ENCODE assay signal across 9 cellular contexts in the genomic region with DNA sequence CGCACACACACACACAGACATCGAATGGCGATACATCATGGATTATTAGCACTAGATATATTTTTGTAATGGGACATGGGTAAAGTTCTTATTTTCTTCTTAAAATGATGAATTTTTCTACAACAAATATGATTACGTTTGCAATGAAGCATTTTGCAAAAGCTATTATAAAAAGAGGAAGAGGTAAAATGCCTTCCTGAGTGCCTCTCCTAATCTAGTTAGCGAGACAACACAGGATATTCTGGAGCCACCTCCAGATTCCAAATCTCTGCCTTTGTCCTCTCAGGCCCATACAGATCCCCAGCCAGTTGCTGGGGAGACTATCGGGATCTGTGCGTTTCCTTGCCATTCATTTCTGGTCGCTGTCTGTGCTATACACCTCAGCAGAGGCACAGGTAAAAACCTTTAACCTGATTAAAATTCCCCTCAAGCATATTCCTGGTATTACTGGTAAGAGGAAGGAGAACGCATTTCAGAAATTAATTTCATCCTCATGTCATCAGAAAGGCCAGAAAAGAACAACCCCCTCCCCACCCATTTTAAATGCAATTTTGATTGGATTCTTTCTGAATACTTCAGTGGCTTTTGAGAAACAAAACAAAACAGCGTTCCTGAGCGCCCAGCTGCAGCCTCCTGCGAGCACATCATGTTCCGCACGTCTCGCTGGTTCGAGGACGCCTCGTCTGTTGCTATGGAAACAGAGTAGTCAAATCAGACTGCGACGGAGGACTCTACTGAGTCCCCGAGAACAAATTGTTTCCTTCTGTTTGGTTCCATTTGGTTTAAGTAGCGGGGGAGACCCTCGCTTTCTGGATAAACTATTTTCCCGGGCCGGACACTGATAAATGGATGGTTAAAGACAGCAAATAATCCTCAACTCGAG.
A peak's percentile ranks its signal among the peaks of the same experiment; 100 is the strongest.
DNase-seq lines count a peak whose midpoint lies in the region; ATAC-seq, FAIRE-seq and TF ChIP-seq lines count a peak whose summit lies in the region.
"Had no signal": no experiment of that assay in that cellular context is flagged by ENCODE, and none has a peak within 500 bp of the region (broad histone marks: within the 10 kb centered on the region; RNA-seq: fewer than 3 reads in every experiment).

No MANE protein-coding gene starts in this region.

- POLR2A ChIA-PET in GM12878 (lab: Charles Lee), result no interaction called here

- H3K9me3 ChIP-seq in GM12878 (replicated peaks; ENCODE audit: control insufficient read depth, insufficient read depth, low read length), result no peaks in the 10 kb centered on the region
- H3K9me3 ChIP-seq in skeletal muscle tissue (ENCODE audit: control insufficient read depth in 3 of 3, low read length in 3 of 3), result no peaks in the 10 kb centered on the region

- no peak for TF ChIP-seq RAD21 in GM12878 (IDR thresholded peaks at IDR 0.05; ENCODE audit: insufficient read depth, low read depth, low read length)

- TF ChIP-seq EP300 in GM12878 (IDR thresholded peaks at IDR 0.05; ENCODE audit: borderline replicate concordance in 1 of 2, control insufficient read depth in 1 of 2, low read depth in 2 of 2, low read length in 2 of 2), result no peak

- H3K4me3 ChIP-seq in GM12878 (peak overlapping the region; percentile 48), skeletal muscle tissue (ENCODE audit: low read length in 3 of 3) (peak overlapping the region in 2 of 3 donors; percentile 26 to 41)

- in situ Hi-C loops in GM12878 (cut with MboI), result loop anchor here (25.0 kb wide), 1 partner anchor 659 kb away; a partner anchor contains a TSS

- SMC1A ChIA-PET in GM12878 (lab: Charles Lee; ENCODE audit: uncharacterized antibody, unreplicated experiment), result interaction anchor here (0.6 to 2.1 kb wide), 6 partner anchors 9 to 135 kb away, joined by 3 to 11 read pairs (median 4); no protein-coding TSS in a partner anchor

- intact Hi-C loops in GM12878 (cut with micrococcal nuclease; ENCODE audit: unreplicated experiment), result no loop called here

- 17% methylated on average over 26 of the region's 26 CpGs for WGBS in GM12878 (ENCODE audit: insufficient coverage, insufficient replicate concordance, low lambda C conversion rate, missing lambda C conversion rate)

- no peak for TF ChIP-seq CTCF in GM12878 (IDR thresholded peaks at IDR 0.05 in 2 of 3, conservative IDR thresholded peaks at IDR 0.05 in 1 of 3; ENCODE audit: control insufficient read depth in 2 of 3, extremely low read depth in 1 of 3, insufficient read depth in 1 of 3, low read depth in 3 of 3, low read length in 3 of 3)

- H3K36me3 ChIP-seq in GM12878 (ENCODE audit: control insufficient read depth in 2 of 2, insufficient read depth in 2 of 2, low read length in 1 of 2) (no peaks in the 10 kb centered on the region), skeletal muscle tissue (ENCODE audit: control insufficient read depth in 3 of 3, insufficient read depth in 3 of 3, low read length in 3 of 3) (no peaks in the 10 kb centered on the region)

- no TSS peak for BruUV-seq in GM12878 (replicated peaks; lab: Mats Ljungman, UMichigan)

- ATAC-seq in GM21528 (IDR thresholded peaks at IDR 0.05; ENCODE audit: low FRiP score, unreplicated experiment) (peak; percentile 94), GM12878 (peak; percentile 82)

- CTCF ChIA-PET in GM12878 (lab: Yijun Ruan, JAX), result interaction anchor here (1.8 to 5.5 kb wide), 2 partner anchors 10 to 23 kb away, joined by 5 to 30 read pairs; no protein-coding TSS in a partner anchor

- RAD21 ChIA-PET in GM12878 (lab: Charles Lee; ENCODE audit: unreplicated experiment), result interaction anchor here (0.6 to 2.2 kb wide), 3 partner anchors 14 to 291 kb away, joined by 3 to 8 read pairs (median 6); a partner anchor contains a TSS

- DNase-seq in ELF-1 (ENCODE audit: low read depth, low spot score) (peak; percentile 72), NCI-H1436 (lab: John Stamatoyannopoulos, UW) (peak; percentile 87), GM12878 (ENCODE audit: low read depth, low spot score) (no peak), inferior parietal cortex (ENCODE audit: extremely low spot score) (peak; percentile 75), NCI-H1048 (lab: John Stamatoyannopoulos, UW) (no peak), COR-L47 (lab: John Stamatoyannopoulos, UW) (no peak)

- peaks cover 4% of the 10 kb centered on the region; the same call in 1 of the 2 replicates for H3K4me1 ChIP-seq in GM12878 (ENCODE audit: control insufficient read depth, insufficient read depth, low read length)
- H3K4me1 ChIP-seq in skeletal muscle tissue (ENCODE audit: control insufficient read depth in 3 of 3, insufficient read depth in 3 of 3, low read length in 3 of 3), result no peaks in the 10 kb centered on the region

- H4K20me1 ChIP-seq in GM12878 (ENCODE audit: control insufficient read depth, insufficient read depth), result no peaks in the 10 kb centered on the region

- H3K9ac ChIP-seq in GM12878 (ENCODE audit: control insufficient read depth, insufficient read depth, low read length) (no peak overlapping the region), skeletal muscle tissue (ENCODE audit: low read depth in 1 of 3, low read length in 3 of 3) (no peak overlapping the region)
- H3K9ac ChIP-seq: KMS-11 had no signal

- peak overlapping the region; percentile 79 for H2AFZ ChIP-seq in GM12878 (ENCODE audit: control insufficient read depth, low read depth, low read length)

- H3K79me2 ChIP-seq in GM12878 (ENCODE audit: control insufficient read depth, insufficient read depth, low read length), result no peaks in the 10 kb centered on the region

- TF ChIP-seq POLR2A in GM12878 (IDR thresholded peaks at IDR 0.05; ENCODE audit: low read depth, low read length), result no peak

- H3K27ac ChIP-seq in GM12878 (ENCODE audit: control insufficient read depth, insufficient read depth) (no peak overlapping the region), skeletal muscle tissue (ENCODE audit: low read depth, low read length) (no peak overlapping the region)
- H3K27ac ChIP-seq: KMS-11 had no signal

- H3K4me2 ChIP-seq in GM12878 (ENCODE audit: control insufficient read depth, insufficient read depth), result peak overlapping the region; percentile 73
- H3K4me2 ChIP-seq: KMS-11 had no signal

- FAIRE-seq in GM12878 (lab: Jason Lieb, UNC), result no peak

- H3K27me3 ChIP-seq in GM12878 (replicated peaks in 1 of 2; ENCODE audit: control insufficient read depth in 2 of 2, insufficient read depth in 2 of 2, low read length in 1 of 2) (no peaks in the 10 kb centered on the region), skeletal muscle tissue (ENCODE audit: control insufficient read depth in 3 of 3, insufficient read depth in 3 of 3, low read length in 3 of 3) (peaks cover 15 to 16% (median 15%) of the 10 kb centered on the region in 3 donors)

TF ChIP-seq in GM12878, 131 proteins besides CTCF, POLR2A, EP300 and RAD21 (continues in another document):
- TF ChIP-seq BMI1 (IDR thresholded peaks at IDR 0.05; ENCODE audit: borderline replicate concordance) (peak; percentile 97), HCFC1 (IDR thresholded peaks at IDR 0.05; ENCODE audit: low read length) (no peak), MXI1 (IDR thresholded peaks at IDR 0.05; ENCODE audit: low read depth, low read length) (peak; percentile 95), BRCA1 (IDR thresholded peaks at IDR 0.05; ENCODE audit: low read depth, low read length) (no peak), MEF2B (IDR thresholded peaks at IDR 0.05; ENCODE audit: partially characterized antibody, poor library complexity, severe bottlenecking) (no peak), YY1 (IDR thresholded peaks at IDR 0.05; ENCODE audit: low read depth, low read length) (no peak), ETV6 (conservative IDR thresholded peaks at IDR 0.05 in 1 of 2, IDR thresholded peaks at IDR 0.05 in 1 of 2; ENCODE audit: borderline replicate concordance in 1 of 2, low read depth in 1 of 2) (no peak), NFIC (IDR thresholded peaks at IDR 0.05; ENCODE audit: low read depth, low read length) (no peak), CHD1 (IDR thresholded peaks at IDR 0.05; ENCODE audit: low read depth, low read length) (no peak)
- TF ChIP-seq, protein P1, sequence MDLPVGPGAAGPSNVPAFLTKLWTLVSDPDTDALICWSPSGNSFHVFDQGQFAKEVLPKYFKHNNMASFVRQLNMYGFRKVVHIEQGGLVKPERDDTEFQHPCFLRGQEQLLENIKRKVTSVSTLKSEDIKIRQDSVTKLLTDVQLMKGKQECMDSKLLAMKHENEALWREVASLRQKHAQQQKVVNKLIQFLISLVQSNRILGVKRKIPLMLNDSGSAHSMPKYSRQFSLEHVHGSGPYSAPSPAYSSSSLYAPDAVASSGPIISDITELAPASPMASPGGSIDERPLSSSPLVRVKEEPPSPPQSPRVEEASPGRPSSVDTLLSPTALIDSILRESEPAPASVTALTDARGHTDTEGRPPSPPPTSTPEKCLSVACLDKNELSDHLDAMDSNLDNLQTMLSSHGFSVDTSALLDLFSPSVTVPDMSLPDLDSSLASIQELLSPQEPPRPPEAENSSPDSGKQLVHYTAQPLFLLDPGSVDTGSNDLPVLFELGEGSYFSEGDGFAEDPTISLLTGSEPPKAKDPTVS (IDR thresholded peaks at IDR 0.05; ENCODE audit: low read depth, low read length), result no peak
- TF ChIP-seq, protein P2, sequence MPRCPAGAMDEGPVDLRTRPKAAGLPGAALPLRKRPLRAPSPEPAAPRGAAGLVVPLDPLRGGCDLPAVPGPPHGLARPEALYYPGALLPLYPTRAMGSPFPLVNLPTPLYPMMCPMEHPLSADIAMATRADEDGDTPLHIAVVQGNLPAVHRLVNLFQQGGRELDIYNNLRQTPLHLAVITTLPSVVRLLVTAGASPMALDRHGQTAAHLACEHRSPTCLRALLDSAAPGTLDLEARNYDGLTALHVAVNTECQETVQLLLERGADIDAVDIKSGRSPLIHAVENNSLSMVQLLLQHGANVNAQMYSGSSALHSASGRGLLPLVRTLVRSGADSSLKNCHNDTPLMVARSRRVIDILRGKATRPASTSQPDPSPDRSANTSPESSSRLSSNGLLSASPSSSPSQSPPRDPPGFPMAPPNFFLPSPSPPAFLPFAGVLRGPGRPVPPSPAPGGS (IDR thresholded peaks at IDR 0.05; ENCODE audit: borderline replicate concordance, insufficient read depth, low read depth, low read length, poor library complexity, severe bottlenecking), result no peak
- TF ChIP-seq, protein P3, sequence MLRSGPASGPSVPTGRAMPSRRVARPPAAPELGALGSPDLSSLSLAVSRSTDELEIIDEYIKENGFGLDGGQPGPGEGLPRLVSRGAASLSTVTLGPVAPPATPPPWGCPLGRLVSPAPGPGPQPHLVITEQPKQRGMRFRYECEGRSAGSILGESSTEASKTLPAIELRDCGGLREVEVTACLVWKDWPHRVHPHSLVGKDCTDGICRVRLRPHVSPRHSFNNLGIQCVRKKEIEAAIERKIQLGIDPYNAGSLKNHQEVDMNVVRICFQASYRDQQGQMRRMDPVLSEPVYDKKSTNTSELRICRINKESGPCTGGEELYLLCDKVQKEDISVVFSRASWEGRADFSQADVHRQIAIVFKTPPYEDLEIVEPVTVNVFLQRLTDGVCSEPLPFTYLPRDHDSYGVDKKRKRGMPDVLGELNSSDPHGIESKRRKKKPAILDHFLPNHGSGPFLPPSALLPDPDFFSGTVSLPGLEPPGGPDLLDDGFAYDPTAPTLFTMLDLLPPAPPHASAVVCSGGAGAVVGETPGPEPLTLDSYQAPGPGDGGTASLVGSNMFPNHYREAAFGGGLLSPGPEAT (IDR thresholded peaks at IDR 0.05; ENCODE audit: low read depth), result no peak

Comparison
In these comparisons a context has a peak if more than half of its experiments do, and no peak if none do; other contexts are left out.
1. DNase-seq: peak in ELF-1 (single experiment), NCI-H1436 (single experiment) and inferior parietal cortex (single experiment); none in GM12878 (single experiment), NCI-H1048 (single experiment) and COR-L47 (single experiment).